In genomic region chr1:117683571-117684285, GRCh38 we compare ENCODE assay signal across 16 cellular contexts.
DNase-seq lines count a peak whose midpoint lies in the region; ATAC-seq, FAIRE-seq and TF ChIP-seq lines count a peak whose summit lies in the region.
"Had no signal": no experiment of that assay in that cellular context is flagged by ENCODE, and none has a peak within 500 bp of the region (broad histone marks: within the 10 kb centered on the region; RNA-seq: fewer than 3 reads in every experiment).

No MANE protein-coding gene starts in this region.

- H3K23ac ChIP-seq in mesenchymal stem cell (ENCODE audit: low read length in 2 of 2): no peak overlapping the region

- intact Hi-C loops in K562 (cut with micrococcal nuclease): no loop called here

- WGBS in K562 (ENCODE audit: insufficient coverage, low coverage, missing lambda C conversion rate): 18% methylated on average over 6 of the region's 6 CpGs
- 89% methylated on average over 5 of the region's 6 CpGs for WGBS in mesenchymal stem cell

- H3K4me1 ChIP-seq in K562 (replicated peaks in 1 of 2; ENCODE audit: control insufficient read depth in 2 of 2, insufficient read depth in 2 of 2, low read length in 2 of 2) (no peaks in the 10 kb centered on the region; a peak in 1 of 5 replicates), mesenchymal stem cell (ENCODE audit: control insufficient read depth, insufficient read depth, low read depth, low read length) (peaks cover 6% of the 10 kb centered on the region)
- H3K4me1 ChIP-seq: lower lobe of right lung had no signal

- no peak overlapping the region for H4K91ac ChIP-seq in mesenchymal stem cell (ENCODE audit: low read length)

- H3K27me3 ChIP-seq in BJ (ENCODE audit: control insufficient read depth, insufficient read depth, low read length): no peaks in the 10 kb centered on the region
- H3K27me3 ChIP-seq in K562 (ENCODE audit: control insufficient read depth in 2 of 2, insufficient read depth in 2 of 2, low read length in 2 of 2): peaks cover 0 to 9% of the 10 kb centered on the region in 2 experiments; a peak in 3 of 5 replicates
- peaks cover 3 to 10% of the 10 kb centered on the region in 2 experiments for H3K27me3 ChIP-seq in mesenchymal stem cell (ENCODE audit: control insufficient read depth in 1 of 2, insufficient read depth in 1 of 2, low read length in 2 of 2)
- H3K27me3 ChIP-seq: Peyer's patch had no signal

- CTCF ChIA-PET in BJ (lab: Yijun Ruan, JAX) (interaction anchor here (1.0 to 2.2 kb wide), 4 partner anchors 10 to 211 kb away, joined by 3 to 7 read pairs (median 4); no protein-coding TSS in a partner anchor), K562 (lab: Yijun Ruan, JAX; ENCODE audit: low intra/inter-chr PET ratio) (no interaction called here), RWPE1 (lab: Yijun Ruan, JAX) (interaction anchor here (0.8 kb wide), 1 partner anchor 10 kb away, joined by 4 read pairs; no protein-coding TSS in a partner anchor)

- no peak overlapping the region for H2BK15ac ChIP-seq in mesenchymal stem cell (ENCODE audit: low read depth, poor library complexity, severe bottlenecking)

- H4K8ac ChIP-seq in mesenchymal stem cell (ENCODE audit: low read length): no peak overlapping the region

- no TSS peak for BruUV-seq in K562 (replicated peaks; lab: Mats Ljungman, UMichigan)

- H2BK120ac ChIP-seq in mesenchymal stem cell (ENCODE audit: low read depth, low read length): no peak overlapping the region

- H3K4me2 ChIP-seq in K562 (ENCODE audit: insufficient read depth, low read length) (no peak overlapping the region), mesenchymal stem cell (ENCODE audit: low read length, poor library complexity, severe bottlenecking) (no peak overlapping the region)

- H3K14ac ChIP-seq in mesenchymal stem cell (ENCODE audit: low read length in 2 of 2): no peak overlapping the region

- H3K9me1 ChIP-seq in K562 (ENCODE audit: control insufficient read depth, insufficient read depth, low read length): no peaks in the 10 kb centered on the region

- POLR2A ChIA-PET in BJ (lab: Charles Lee) (no interaction called here), K562 (lab: Yijun Ruan, JAX) (interaction anchor here (0.6 to 1.2 kb wide), 3 partner anchors 9 to 82 kb away, joined by 3 read pairs; no protein-coding TSS in a partner anchor), RWPE1 (lab: Yijun Ruan, JAX; ENCODE audit: low non-redundant PET) (no interaction called here)

- no peaks in the 10 kb centered on the region for H3K79me1 ChIP-seq in mesenchymal stem cell (replicated peaks; ENCODE audit: low read length, poor library complexity, severe bottlenecking)

- DNase-seq in BJ (ENCODE audit: low read depth) (peak; percentile 35), M059J (ENCODE audit: low read depth) (peak; percentile 90), K562 (ENCODE audit: extremely low read depth in 1 of 4, low spot score in 3 of 4) (no peak), mesenchymal stem cell (peak; percentile 70), SHP77 treated with DMSO at 0.1 percent for 48 hours (lab: John Stamatoyannopoulos, UW) (no peak), T-helper 2 cell (no peak), RWPE1 (ENCODE audit: low spot score) (no peak)
- DNase-seq: activated CD4-positive, CD25-positive, alpha-beta regulatory T cell treated with anti-CD3 and anti-CD28 coated beads, Interleukin-2, amount 50 U/mL, for 72 hours; activated naive CD4-positive, alpha-beta T cell treated with Interleukin-2 at 50 U/mL for 16 hours; lower lobe of right lung; NCI-H526; Peyer's patch had no signal

- FAIRE-seq in K562 (lab: Jason Lieb, UNC): no peak
- FAIRE-seq: D721Med, GM18507 had no signal

- no peak for TF ChIP-seq POLR2A in K562 (conservative IDR thresholded peaks at IDR 0.05)

- no peak for TF ChIP-seq RAD21 in K562 (CRISPR knock-in tag; conservative IDR thresholded peaks at IDR 0.05 in 1 of 2, IDR thresholded peaks at IDR 0.05 in 1 of 2)

- H3K36me3 ChIP-seq in BJ (ENCODE audit: control insufficient read depth, insufficient read depth, low read length) (no peaks in the 10 kb centered on the region), K562 (ENCODE audit: control insufficient read depth, insufficient read depth, low read length) (no peaks in the 10 kb centered on the region), mesenchymal stem cell (ENCODE audit: control insufficient read depth in 1 of 2, insufficient read depth in 2 of 2, low read depth in 1 of 2, low read length in 2 of 2) (no peaks in the 10 kb centered on the region)
- H3K36me3 ChIP-seq: lower lobe of right lung, Peyer's patch had no signal

- H3K9me3 ChIP-seq in K562 (replicated peaks; ENCODE audit: control insufficient read depth, insufficient read depth, low read depth, low read length) (no peaks in the 10 kb centered on the region), mesenchymal stem cell (ENCODE audit: control insufficient read depth, low read length) (no peaks in the 10 kb centered on the region)
- H3K9me3 ChIP-seq: lower lobe of right lung, Peyer's patch had no signal

- TF ChIP-seq CTCF in BJ (IDR thresholded peaks at IDR 0.05; ENCODE audit: insufficient read depth, low read depth, low read length) (no peak), K562 (IDR thresholded peaks at IDR 0.05 in 2 of 3, conservative IDR thresholded peaks at IDR 0.05 in 1 of 3; ENCODE audit: insufficient read depth in 2 of 3, low read depth in 1 of 3, low read length in 3 of 3) (no peak), RWPE1 (conservative IDR thresholded peaks at IDR 0.05; ENCODE audit: low read depth) (no peak)

- peak overlapping the region; percentile 11 to 67 for H2BK12ac ChIP-seq in mesenchymal stem cell (ENCODE audit: low read length in 2 of 2)

- H3K79me2 ChIP-seq in K562 (ENCODE audit: control insufficient read depth, insufficient read depth, low read length): no peaks in the 10 kb centered on the region

- TF ChIP-seq EP300 in K562 (IDR thresholded peaks at IDR 0.05; ENCODE audit: low read length): no peak

- no peak overlapping the region for H3K9ac ChIP-seq in K562 (ENCODE audit: insufficient read depth in 1 of 2, low read depth in 2 of 2, low read length in 2 of 2)
- no peak overlapping the region for H3K9ac ChIP-seq in mesenchymal stem cell (ENCODE audit: low read length)

- H4K20me1 ChIP-seq in K562 (replicated peaks; ENCODE audit: control insufficient read depth, insufficient read depth, low read length): no peaks in the 10 kb centered on the region

- ATAC-seq in K562 (0 out of 3 replicates have a peak, but pooled peaks have one; percentile 9), HG02885 (IDR thresholded peaks at IDR 0.05; ENCODE audit: poor library complexity, unreplicated experiment) (no peak)
- ATAC-seq: lower lobe of right lung; natural killer cell treated with Interleukin-12 subunit alpha and Interleukin-12 subunit beta and Interleukin-15 and Interleukin-18, amount 100 ng/mL, for 72 hours had no signal

- H2AFZ ChIP-seq in K562 (ENCODE audit: low read depth, low read length) (no peak overlapping the region), mesenchymal stem cell (ENCODE audit: low read depth, low read length) (no peak overlapping the region)

- no peak overlapping the region for H2BK5ac ChIP-seq in mesenchymal stem cell (ENCODE audit: low read depth, low read length, poor library complexity, severe bottlenecking)

- H3K4me3 ChIP-seq in BJ (ENCODE audit: low read depth, low read length) (no peak overlapping the region), K562 (no peak overlapping the region), mesenchymal stem cell (ENCODE audit: insufficient read depth in 1 of 2, low read depth in 1 of 2, low read length in 2 of 2) (no peak overlapping the region)
- H3K4me3 ChIP-seq: lower lobe of right lung, Peyer's patch had no signal

- no peak overlapping the region for H3K27ac ChIP-seq in K562 (ENCODE audit: extremely low read depth, low read depth, low read length)
- H3K27ac ChIP-seq in mesenchymal stem cell (ENCODE audit: low read length, poor library complexity, severe bottlenecking): no peak overlapping the region
- no peak overlapping the region for H3K27ac ChIP-seq in RWPE1
- H3K27ac ChIP-seq: lower lobe of right lung, Peyer's patch had no signal

- no peak overlapping the region for H2AK5ac ChIP-seq in mesenchymal stem cell (ENCODE audit: low read length, severe bottlenecking)

- peak overlapping the region; percentile 11 to 38 for H3K18ac ChIP-seq in mesenchymal stem cell (ENCODE audit: low read depth in 1 of 2, low read length in 2 of 2)

- H3K4ac ChIP-seq in mesenchymal stem cell (ENCODE audit: low read depth in 1 of 2, low read length in 2 of 2): no peak overlapping the region

- in situ Hi-C loops in K562 (cut with MboI): no loop called here

TF ChIP-seq in K562, 482 proteins besides CTCF, POLR2A, EP300 and RAD21 (continues in another document):
- TF ChIP-seq PHF21A (IDR thresholded peaks at IDR 0.05; ENCODE audit: borderline replicate concordance, low read depth): no peak
- TF ChIP-seq ZNF75A (CRISPR knock-in tag; IDR thresholded peaks at IDR 0.05): no peak
- TF ChIP-seq FOSL1 (tag; conservative IDR thresholded peaks at IDR 0.05): no peak
- TF ChIP-seq SREBF2 (CRISPR knock-in tag; IDR thresholded peaks at IDR 0.05): no peak
- no peak for TF ChIP-seq ELF2 (CRISPR knock-in tag; IDR thresholded peaks at IDR 0.05)
- no peak for TF ChIP-seq TEAD4 (IDR thresholded peaks at IDR 0.05; ENCODE audit: low read length)
- TF ChIP-seq TEAD4 (CRISPR knock-in tag; IDR thresholded peaks at IDR 0.05; ENCODE audit: borderline replicate concordance): no peak
- TF ChIP-seq DIDO1 (tag; IDR thresholded peaks at IDR 0.05; ENCODE audit: low read depth): no peak
- TF ChIP-seq NFIC (IDR thresholded peaks at IDR 0.05): no peak
- no peak for TF ChIP-seq TCF3 (CRISPR knock-in tag; IDR thresholded peaks at IDR 0.05)
- no peak for TF ChIP-seq ZNF449 (CRISPR knock-in tag; IDR thresholded peaks at IDR 0.05)
- TF ChIP-seq ESRRB (CRISPR knock-in tag; IDR thresholded peaks at IDR 0.05; ENCODE audit: borderline replicate concordance): no peak

Comparison
In these comparisons a context has a peak if more than half of its experiments do, and no peak if none do; other contexts are left out.
1. DNase-seq: peak in BJ (single experiment), M059J (single experiment) and mesenchymal stem cell (single experiment); none in K562 (0 of 4), SHP77 treated with DMSO at 0.1 percent for 48 hours (single experiment), T-helper 2 cell (0 of 5) and RWPE1 (single experiment).